ENCODE assay signal across 19 cellular contexts in genomic region chr4:140180577-140180976, GRCh38. TPM values are rescaled to one million over a fixed set of nuclear protein-coding genes. Genes with fewer than 3 reads are reported as not detected.
DNase-seq lines count a peak whose midpoint lies in the region; ATAC-seq and TF ChIP-seq lines count a peak whose summit lies in the region.
"Had no signal": no experiment of that assay in that cellular context is flagged by ENCODE, and none has a peak within 500 bp of the region (broad histone marks: within the 10 kb centered on the region; RNA-seq: fewer than 3 reads in every experiment).

No MANE protein-coding gene starts in this region.

- H3K9ac ChIP-seq in PC-3 (ENCODE audit: low read length), result no peak overlapping the region
- H3K9ac ChIP-seq: BLaER1 treated with 17β-estradiol and CSF1 and Interleukin-3, amounts not matched to agents 10 nM and 100 nM had no signal

- no peaks in the 10 kb centered on the region for H3K9me2 ChIP-seq in PC-3 (replicated peaks; ENCODE audit: low read length)

- CTCF ChIA-PET in HEK293 (lab: Yijun Ruan, JAX) (no interaction called here), PC-3 (lab: Charles Lee) (no interaction called here)

- no peak overlapping the region for H3K27ac Mint-ChIP-seq in effector memory CD8-positive, alpha-beta T cell
- no peak overlapping the region for H3K27ac Mint-ChIP-seq in activated T-helper 2 cell treated with anti-CD3 and anti-CD28 coated beads, Interferon-gamma antibody, Interleukin-2, Interleukin-4, amounts not matched to agents 10 μg/mL and 5 μg/mL and 100 μg/mL, durations not matched to agents 14 hours and 24 hours and 36 hours
- H3K27ac Mint-ChIP-seq: B cell; CD8-positive, alpha-beta T cell; H9 had no signal

- no peaks in the 10 kb centered on the region for H3K79me2 ChIP-seq in PC-3 (ENCODE audit: low read length)

- POLR2A ChIA-PET in HEK293 (lab: Yijun Ruan, JAX) (no interaction called here), PC-3 (lab: Charles Lee; ENCODE audit: unreplicated experiment) (no interaction called here)

- no peaks in the 10 kb centered on the region for H3K27me3 ChIP-seq in PC-3 (ENCODE audit: low read length)
- H3K27me3 ChIP-seq: BLaER1 treated with 17β-estradiol and CSF1 and Interleukin-3, amounts not matched to agents 10 nM and 100 nM had no signal

- H3K4me1 Mint-ChIP-seq in effector memory CD8-positive, alpha-beta T cell (ENCODE audit: low read depth in 2 of 2), result no peaks in the 10 kb centered on the region
- H3K4me1 Mint-ChIP-seq in activated T-helper 2 cell treated with anti-CD3 and anti-CD28 coated beads, Interferon-gamma antibody, Interleukin-2, Interleukin-4, amounts not matched to agents 10 μg/mL and 5 μg/mL and 100 μg/mL, durations not matched to agents 14 hours and 24 hours and 36 hours (ENCODE audit: low read depth), result peaks cover 1% of the 10 kb centered on the region
- H3K4me1 Mint-ChIP-seq: B cell, H9 had no signal

- H3K36me3 ChIP-seq in HEK293 (ENCODE audit: control insufficient read depth in 2 of 2, insufficient read depth in 1 of 2, low read length in 2 of 2) (no peaks in the 10 kb centered on the region), PC-3 (ENCODE audit: low read depth, low read length) (no peaks in the 10 kb centered on the region), mucosa of descending colon (ENCODE audit: low read depth) (no peaks in the 10 kb centered on the region)
- H3K36me3 ChIP-seq: BLaER1 treated with 17β-estradiol and CSF1 and Interleukin-3, amounts not matched to agents 10 nM and 100 nM had no signal

- H3K4me1 ChIP-seq in HEK293 (ENCODE audit: control insufficient read depth, insufficient read depth, low read length), result no peaks in the 10 kb centered on the region
- peaks cover 28% of the 10 kb centered on the region for H3K4me1 ChIP-seq in PC-3 (ENCODE audit: insufficient read depth, low read length)
- peaks cover 5% of the 10 kb centered on the region for H3K4me1 ChIP-seq in mucosa of descending colon (ENCODE audit: low read depth)

- H3K4me3 ChIP-seq in HEK293 (ENCODE audit: low read depth, low read length) (no peak overlapping the region), PC-3 (ENCODE audit: low read length) (no peak overlapping the region), mucosa of descending colon (no peak overlapping the region)
- H3K4me3 ChIP-seq: BLaER1 treated with 17β-estradiol and CSF1 and Interleukin-3, amounts not matched to agents 10 nM and 100 nM; K562 had no signal

- H3K9me3 Mint-ChIP-seq in effector memory CD8-positive, alpha-beta T cell, result no peaks in the 10 kb centered on the region
- no peaks in the 10 kb centered on the region for H3K9me3 Mint-ChIP-seq in activated T-helper 2 cell treated with anti-CD3 and anti-CD28 coated beads, Interferon-gamma antibody, Interleukin-2, Interleukin-4, amounts not matched to agents 10 μg/mL and 5 μg/mL and 100 μg/mL, durations not matched to agents 14 hours and 24 hours and 36 hours
- H3K9me3 Mint-ChIP-seq: CD8-positive, alpha-beta T cell; H9 had no signal

- H3F3A ChIP-seq in PC-3 (ENCODE audit: low read length, unreplicated experiment), result no peaks in the 10 kb centered on the region

- H3K27ac ChIP-seq in HEK293 (ENCODE audit: extremely low read depth, low read depth, low read length), result no peak overlapping the region
- H3K27ac ChIP-seq in PC-3 (ENCODE audit: low read length), result no peak overlapping the region
- H3K27ac ChIP-seq: BLaER1 treated with 17β-estradiol and CSF1 and Interleukin-3, amounts not matched to agents 10 nM and 100 nM had no signal

- no peaks in the 10 kb centered on the region for H3K9me3 ChIP-seq in HEK293 (ENCODE audit: control insufficient read depth, insufficient read depth, low read depth, low read length)
- H3K9me3 ChIP-seq in PC-3 (ENCODE audit: low read length), result no peaks in the 10 kb centered on the region
- no peaks in the 10 kb centered on the region for H3K9me3 ChIP-seq in mucosa of descending colon
- H3K9me3 ChIP-seq: BLaER1 treated with 17β-estradiol and CSF1 and Interleukin-3, amounts not matched to agents 10 nM and 100 nM had no signal

- no peak overlapping the region for H2AFZ ChIP-seq in PC-3 (ENCODE audit: low read length)

- peak; percentile 76 for ATAC-seq in PC-3
- peak; percentile 84 for ATAC-seq in mucosa of descending colon
- ATAC-seq in effector memory CD8-positive, alpha-beta T cell (replicated peaks), result no peak
- ATAC-seq: CD8-positive, alpha-beta T cell; K562 had no signal

- TF ChIP-seq CTCF in HEK293 (tag by site-specific recombination; IDR thresholded peaks at IDR 0.05), result no peak
- TF ChIP-seq CTCF in PC-3 (conservative IDR thresholded peaks at IDR 0.05; ENCODE audit: low read depth, low read length), result no peak
- TF ChIP-seq CTCF in mucosa of descending colon (IDR thresholded peaks at IDR 0.05), result no peak

- H3K36me3 Mint-ChIP-seq in effector memory CD8-positive, alpha-beta T cell (ENCODE audit: insufficient read depth), result peaks cover 2% of the 10 kb centered on the region
- H3K36me3 Mint-ChIP-seq in activated T-helper 2 cell treated with anti-CD3 and anti-CD28 coated beads, Interferon-gamma antibody, Interleukin-2, Interleukin-4, amounts not matched to agents 10 μg/mL and 5 μg/mL and 100 μg/mL, durations not matched to agents 14 hours and 24 hours and 36 hours (ENCODE audit: low read depth), result no peaks in the 10 kb centered on the region
- H3K36me3 Mint-ChIP-seq: CD8-positive, alpha-beta T cell had no signal

- H4K20me1 ChIP-seq in PC-3 (ENCODE audit: low read length), result no peaks in the 10 kb centered on the region
- H4K20me1 ChIP-seq: BLaER1 treated with 17β-estradiol and CSF1 and Interleukin-3, amounts not matched to agents 10 nM and 100 nM had no signal

- DNase-seq in DMS53 (lab: John Stamatoyannopoulos, UW), result peak; percentile 83
- DNase-seq in PC-3, result peak; percentile 88
- DNase-seq in mucosa of descending colon, result no peak
- DNase-seq in effector memory CD8-positive, alpha-beta T cell, result no peak
- no peak for DNase-seq in ureter (ENCODE audit: low spot score)
- DNase-seq in GM19240 (ENCODE audit: insufficient read length, low spot score), result no peak
- DNase-seq in activated T-helper 2 cell treated with anti-CD3 and anti-CD28 coated beads, Interferon-gamma antibody, Interleukin-2, Interleukin-4, amounts not matched to agents 10 μg/mL and 5 μg/mL and 100 μg/mL, durations not matched to agents 14 hours and 24 hours and 36 hours (ENCODE audit: low spot score), result no peak
- DNase-seq: 8988T; Calu3; CD8-positive, alpha-beta T cell; DMS 273 treated with DMSO at 0.1 percent for 48 hours; DMS79; GF-D8; H9; IMR-90 had no signal

- no peak overlapping the region for H3K4me3 Mint-ChIP-seq in effector memory CD8-positive, alpha-beta T cell
- no peak overlapping the region for H3K4me3 Mint-ChIP-seq in activated T-helper 2 cell treated with anti-CD3 and anti-CD28 coated beads, Interferon-gamma antibody, Interleukin-2, Interleukin-4, amounts not matched to agents 10 μg/mL and 5 μg/mL and 100 μg/mL, durations not matched to agents 14 hours and 24 hours and 36 hours (ENCODE audit: low read depth)
- H3K4me3 Mint-ChIP-seq: B cell; CD8-positive, alpha-beta T cell; H9 had no signal

- BruUV-seq in PC-3 (replicated peaks; lab: Mats Ljungman, UMichigan), result no TSS peak

- intact Hi-C loops in PC-3 (cut with micrococcal nuclease) (loop anchor here (5.0 kb wide), 1 partner anchor 62 kb away; no protein-coding TSS in a partner anchor), mucosa of descending colon (cut with DNase I, micrococcal nuclease) (no loop called here)
- intact Hi-C loops in activated T-helper 2 cell treated with anti-CD3 and anti-CD28 coated beads, Interferon-gamma antibody, Interleukin-2, Interleukin-4, amounts not matched to agents 10 μg/mL and 5 μg/mL and 100 μg/mL, durations not matched to agents 14 hours and 24 hours and 36 hours (cut with micrococcal nuclease), result no loop called here

- peaks cover 18 to 36% of the 10 kb centered on the region in 2 donors for H3K27me3 Mint-ChIP-seq in effector memory CD8-positive, alpha-beta T cell
- peaks cover 49% of the 10 kb centered on the region for H3K27me3 Mint-ChIP-seq in activated T-helper 2 cell treated with anti-CD3 and anti-CD28 coated beads, Interferon-gamma antibody, Interleukin-2, Interleukin-4, amounts not matched to agents 10 μg/mL and 5 μg/mL and 100 μg/mL, durations not matched to agents 14 hours and 24 hours and 36 hours (ENCODE audit: low read depth)

- H3K4me2 ChIP-seq in PC-3 (ENCODE audit: low read length), result peak overlapping the region; percentile 19; the same call in 1 of the 2 replicates
- H3K4me2 ChIP-seq: BLaER1 treated with 17β-estradiol and CSF1 and Interleukin-3, amounts not matched to agents 10 nM and 100 nM had no signal

TF ChIP-seq in HEK293, 187 proteins besides CTCF, POLR2A, EP300 and RAD21 (continues in another document):
- TF ChIP-seq SP3 (tag by site-specific recombination; IDR thresholded peaks at IDR 0.05) (no peak), ZNF558 (tag by site-specific recombination; IDR thresholded peaks at IDR 0.05) (0 out of 2 replicates have a peak, but pooled peaks have one; percentile 42), ZBTB49 (tag by site-specific recombination; IDR thresholded peaks at IDR 0.05; ENCODE audit: low read depth) (no peak), ZNF473 (tag by site-specific recombination; IDR thresholded peaks at IDR 0.05) (no peak)

RNA-seq across cellular contexts. Expression of gene MAML3, which starts 26.6 kb away (rescaled TPM):
- total RNA-seq in PC-3 (2014; rRNA removed) (3.9 and 4.3 TPM in 2 replicates), mucosa of descending colon (10 to 100 TPM; 10.4 to 23.5 (median 14.8) TPM), ureter (23.4 TPM)
- total RNA-seq in activated T-helper 2 cell treated with anti-CD3 and anti-CD28 coated beads, Interferon-gamma antibody, Interleukin-2, Interleukin-4, amounts not matched to agents 10 μg/mL and 5 μg/mL and 100 μg/mL, durations not matched to agents 14 hours and 24 hours and 36 hours, result 3.0 and 3.3 TPM in 2 replicates

Comparison
In these comparisons a context has a peak if more than half of its experiments do, and no peak if none do; other contexts are left out.
1. DNase-seq: peak in DMS53 (single experiment) and PC-3 (single experiment); none in mucosa of descending colon (0 of 3), effector memory CD8-positive, alpha-beta T cell (0 of 3), ureter (single experiment), GM19240 (single experiment) and activated T-helper 2 cell treated with anti-CD3 and anti-CD28 coated beads, Interferon-gamma antibody, Interleukin-2, Interleukin-4, amounts not matched to agents 10 μg/mL and 5 μg/mL and 100 μg/mL, durations not matched to agents 14 hours and 24 hours and 36 hours (single experiment).